In genomic region chr10:75229961-75230360, GRCh38 we compare ENCODE assay signal across 11 cellular contexts. TPM values are rescaled to one million over a fixed set of nuclear protein-coding genes. Genes with fewer than 3 reads are reported as not detected.
DNase-seq lines count a peak whose midpoint lies in the region; ATAC-seq, FAIRE-seq and TF ChIP-seq lines count a peak whose summit lies in the region.
"Had no signal": no experiment of that assay in that cellular context is flagged by ENCODE, and none has a peak within 500 bp of the region (broad histone marks: within the 10 kb centered on the region; RNA-seq: fewer than 3 reads in every experiment).

No MANE protein-coding gene starts in this region.

- peaks cover 9% of the 10 kb centered on the region for H3K36me3 ChIP-seq in Caco-2 (ENCODE audit: control insufficient read depth, insufficient read depth, low read length)
- peaks cover 51% of the 10 kb centered on the region for H3K36me3 ChIP-seq in PC-9 (ENCODE audit: low read depth)
- H3K36me3 ChIP-seq in endothelial cell of umbilical vein (ENCODE audit: control insufficient read depth in 2 of 2, extremely low read depth in 1 of 2, insufficient read depth in 2 of 2, low read length in 2 of 2): peaks cover 10 to 13% of the 10 kb centered on the region in 2 experiments
- peaks cover 56% of the 10 kb centered on the region for H3K36me3 ChIP-seq in osteoblast (ENCODE audit: insufficient read depth, low read length)

- no peak overlapping the region for H3K4me3 ChIP-seq in Caco-2 (ENCODE audit: low read depth, low read length)
- H3K4me3 ChIP-seq in PC-9: no peak overlapping the region
- no peak overlapping the region for H3K4me3 ChIP-seq in endothelial cell of umbilical vein (replicated peaks in 1 of 3; ENCODE audit: insufficient read depth in 1 of 3, low read depth in 1 of 3, low read length in 3 of 3)
- H3K4me3 ChIP-seq in osteoblast (ENCODE audit: insufficient read depth, low read length): no peak overlapping the region
- H3K4me3 ChIP-seq: right lobe of liver had no signal

- H3K9me3 ChIP-seq in Caco-2 (no peaks in the 10 kb centered on the region), PC-9 (ENCODE audit: insufficient read depth, low read depth) (no peaks in the 10 kb centered on the region), endothelial cell of umbilical vein (replicated peaks; ENCODE audit: control insufficient read depth, insufficient read depth, low read length) (no peaks in the 10 kb centered on the region), osteoblast (ENCODE audit: low read depth, low read length) (no peaks in the 10 kb centered on the region)
- H3K9me3 ChIP-seq: right lobe of liver had no signal

- H3K9ac ChIP-seq in endothelial cell of umbilical vein (replicated peaks; ENCODE audit: extremely low read depth, insufficient read depth, low read length): no peak overlapping the region

- H3K9me1 ChIP-seq in endothelial cell of umbilical vein (replicated peaks; ENCODE audit: control insufficient read depth, extremely low read depth, insufficient read depth, low read length): no peaks in the 10 kb centered on the region

- no peak for ATAC-seq in GM18519 (IDR thresholded peaks at IDR 0.05; ENCODE audit: low FRiP score, unreplicated experiment)
- ATAC-seq: left cardiac atrium had no signal

- H2AFZ ChIP-seq in PC-9: no peak overlapping the region
- H2AFZ ChIP-seq in endothelial cell of umbilical vein (ENCODE audit: low read depth, low read length): no peak overlapping the region
- H2AFZ ChIP-seq in osteoblast (ENCODE audit: low read length): no peak overlapping the region

- intact Hi-C loops in Caco-2 (cut with micrococcal nuclease; ENCODE audit: unreplicated experiment) (loop anchor here (1.0 to 10.0 kb wide), 4 partner anchors 19 to 965 kb away; no protein-coding TSS in a partner anchor), PC-9 (cut with micrococcal nuclease; ENCODE audit: unreplicated experiment) (loop anchor here (1.0 to 10.0 kb wide), 5 partner anchors 19 to 1345 kb away; partner anchors contain the start of gene KAT6B), endothelial cell of umbilical vein (cut with micrococcal nuclease) (loop anchor here (1.0 to 5.0 kb wide), 8 partner anchors 20 to 1078 kb away; partner anchors contain the start of genes ADK, AP3M1, KAT6B and VDAC2)

- dilution Hi-C loops in endothelial cell of umbilical vein (cut with MboI; ENCODE audit: extremely low pct_ligation_motif_present, low sequenced_read_pairs): no loop called here

- H3K9me3 Mint-ChIP-seq in Caco-2 (ENCODE audit: unreplicated experiment): no peaks in the 10 kb centered on the region
- H3K9me3 Mint-ChIP-seq: naive B cell; stimulated activated naive CD8-positive, alpha-beta T cell treated with anti-CD3 and anti-CD28 coated beads, Interleukin-15, amount 100 ng/mL, for 72 hours had no signal

- CTCF ChIA-PET in Caco-2 (lab: Charles Lee): interaction anchor here (0.7 to 1.3 kb wide), 3 partner anchors 19 to 43 kb away, joined by 3 to 21 read pairs (median 20); partner anchors contain the start of gene VDAC2
- CTCF ChIA-PET in PC-9 (lab: Charles Lee): interaction anchor here (0.6 to 4.0 kb wide), 6 partner anchors 10 to 166 kb away, joined by 3 to 25 read pairs (median 4); no protein-coding TSS in a partner anchor
- CTCF ChIA-PET in endothelial cell of umbilical vein (lab: Charles Lee): interaction anchor here (0.6 to 4.6 kb wide), 22 partner anchors 8 to 1117 kb away, joined by 3 to 61 read pairs (median 4); partner anchors contain the start of genes SAMD8 and VDAC2

- no peak for TF ChIP-seq CTCF in Caco-2 (IDR thresholded peaks at IDR 0.05; ENCODE audit: insufficient read depth in 1 of 2, low read depth in 1 of 2, low read length in 1 of 2, severe bottlenecking in 1 of 2, unreplicated experiment in 1 of 2)
- no peak for TF ChIP-seq CTCF in PC-9 (conservative IDR thresholded peaks at IDR 0.05)
- no peak for TF ChIP-seq CTCF in endothelial cell of umbilical vein (IDR thresholded peaks at IDR 0.05; ENCODE audit: extremely low read depth in 1 of 2, insufficient read depth in 1 of 2, low read depth in 1 of 2, low read length in 2 of 2)
- TF ChIP-seq CTCF in osteoblast (IDR thresholded peaks at IDR 0.05; ENCODE audit: extremely low read depth, low read depth, low read length): no peak

- peaks cover 63% of the 10 kb centered on the region for H3K4me1 ChIP-seq in Caco-2
- H3K4me1 ChIP-seq in PC-9 (replicated peaks; ENCODE audit: insufficient read depth): peaks cover 47% of the 10 kb centered on the region
- H3K4me1 ChIP-seq in endothelial cell of umbilical vein (ENCODE audit: control insufficient read depth, extremely low read depth, insufficient read depth, low read length): peaks cover 46% of the 10 kb centered on the region
- H3K4me1 ChIP-seq in osteoblast (ENCODE audit: insufficient read depth, low read length): peaks cover 49% of the 10 kb centered on the region
- H3K4me1 ChIP-seq: right lobe of liver had no signal

- no peaks in the 10 kb centered on the region for H3K9me2 ChIP-seq in PC-9 (ENCODE audit: insufficient read depth)

- H3K4me3 Mint-ChIP-seq in Caco-2 (ENCODE audit: unreplicated experiment): no peak overlapping the region
- H3K4me3 Mint-ChIP-seq: stimulated activated naive CD8-positive, alpha-beta T cell treated with anti-CD3 and anti-CD28 coated beads, Interleukin-15, amount 100 ng/mL, for 72 hours had no signal

- DNase-seq in Caco-2: no peak
- DNase-seq in PC-9: no peak
- peak; percentile 50 for DNase-seq in endothelial cell of umbilical vein (ENCODE audit: low read depth, low spot score)
- DNase-seq in osteoblast (ENCODE audit: insufficient read length, low spot score, missing footprints): no peak
- no peak for DNase-seq in activated gamma-delta T cell (lab: John Stamatoyannopoulos, UW)
- DNase-seq in GOT3 (lab: John Stamatoyannopoulos, UW): no peak

- BruUV-seq in Caco-2 (replicated peaks; lab: Mats Ljungman, UMichigan) (no TSS peak), PC-9 (replicated peaks; lab: Mats Ljungman, UMichigan) (no TSS peak), endothelial cell of umbilical vein (replicated peaks; lab: Mats Ljungman, UMichigan) (no TSS peak)

- H3K79me2 ChIP-seq in PC-9 (ENCODE audit: low read depth): peaks cover 80% of the 10 kb centered on the region
- H3K79me2 ChIP-seq in endothelial cell of umbilical vein (ENCODE audit: control insufficient read depth, insufficient read depth, low read length): peaks cover 38% of the 10 kb centered on the region
- H3K79me2 ChIP-seq in osteoblast (ENCODE audit: insufficient read depth, low read length): peaks cover 36% of the 10 kb centered on the region

- no peak overlapping the region for H3K4me2 ChIP-seq in PC-9
- peak overlapping the region; percentile 58 for H3K4me2 ChIP-seq in endothelial cell of umbilical vein (ENCODE audit: insufficient read depth, low read length)
- peak overlapping the region; percentile 28 for H3K4me2 ChIP-seq in osteoblast (ENCODE audit: insufficient read depth, low read length)

- H3F3A ChIP-seq in PC-9 (ENCODE audit: insufficient read depth, low read depth): peaks cover 91% of the 10 kb centered on the region

- peaks cover 54% of the 10 kb centered on the region for H3K4me1 Mint-ChIP-seq in Caco-2 (ENCODE audit: low read depth, unreplicated experiment)

- TF ChIP-seq POLR2A in endothelial cell of umbilical vein (IDR thresholded peaks at IDR 0.05; ENCODE audit: low read depth, low read length): no peak

- POLR2A ChIA-PET in Caco-2 (lab: Charles Lee) (interaction anchor here (1.4 kb wide), 1 partner anchor 19 kb away, joined by 6 read pairs; the partner anchor contains the start of gene VDAC2), PC-9 (lab: Charles Lee; ENCODE audit: unreplicated experiment) (interaction anchor here (0.7 to 1.0 kb wide), 3 partner anchors 18 to 92 kb away, joined by 3 to 5 read pairs (median 5); partner anchors contain the start of gene VDAC2), endothelial cell of umbilical vein (lab: Charles Lee) (interaction anchor here (1.2 kb wide), 1 partner anchor 19 kb away, joined by 4 read pairs; no protein-coding TSS in a partner anchor)

- H3K27me3 Mint-ChIP-seq in Caco-2 (ENCODE audit: insufficient read depth, unreplicated experiment): no peaks in the 10 kb centered on the region
- H3K27me3 Mint-ChIP-seq: naive B cell; stimulated activated naive CD8-positive, alpha-beta T cell treated with anti-CD3 and anti-CD28 coated beads, Interleukin-15, amount 100 ng/mL, for 72 hours had no signal

- H4K20me1 ChIP-seq in PC-9 (ENCODE audit: insufficient read depth) (peaks cover 43% of the 10 kb centered on the region), endothelial cell of umbilical vein (replicated peaks; ENCODE audit: control insufficient read depth, extremely low read depth, insufficient read depth, low read length) (no peaks in the 10 kb centered on the region), osteoblast (ENCODE audit: insufficient read depth, low read length) (peaks cover 27% of the 10 kb centered on the region)

- peak overlapping the region; percentile 49 for H3K27ac ChIP-seq in PC-9
- peak overlapping the region; percentile 38 for H3K27ac ChIP-seq in endothelial cell of umbilical vein (ENCODE audit: insufficient read depth, low read depth, low read length)
- peak overlapping the region; percentile 43 for H3K27ac ChIP-seq in osteoblast (ENCODE audit: low read depth, low read length)
- H3K27ac ChIP-seq: right lobe of liver had no signal

- peak overlapping the region; percentile 62 for H3K27ac Mint-ChIP-seq in Caco-2 (ENCODE audit: unreplicated experiment)

- peaks cover 95% of the 10 kb centered on the region for H3K36me3 Mint-ChIP-seq in Caco-2 (ENCODE audit: insufficient read depth, unreplicated experiment)

- no peak for FAIRE-seq in endothelial cell of umbilical vein (lab: Jason Lieb, UNC)

- H3K27me3 ChIP-seq in Caco-2 (replicated peaks; ENCODE audit: control insufficient read depth, insufficient read depth, low read length) (no peaks in the 10 kb centered on the region), PC-9 (ENCODE audit: insufficient read depth, low read depth) (no peaks in the 10 kb centered on the region), endothelial cell of umbilical vein (ENCODE audit: control insufficient read depth in 2 of 2, insufficient read depth in 2 of 2, low read length in 2 of 2) (no peaks in the 10 kb centered on the region), osteoblast (ENCODE audit: insufficient read depth, low read length) (no peaks in the 10 kb centered on the region)
- H3K27me3 ChIP-seq: right lobe of liver had no signal

RNA-seq across cellular contexts. Expression of gene COMTD1, which starts 5.8 kb away (rescaled TPM):
- total RNA-seq in Caco-2 (2022): 38.7 and 39.0 TPM in 2 replicates
- total RNA-seq in PC-9 (2021): 20.5 and 25.1 TPM in 2 replicates
- 14.0 and 18.6 TPM in 2 replicates for total RNA-seq in endothelial cell of umbilical vein
- polyA plus RNA-seq in endothelial cell of umbilical vein: 18.4 and 26.6 TPM in 2 replicates
- 5.8 and 10.4 TPM in 2 replicates for polyA plus RNA-seq in endothelial cell of umbilical vein (2011; cell fraction: cytosol; rRNA removed)
- polyA plus RNA-seq in endothelial cell of umbilical vein (2011; cell fraction: nucleus; rRNA removed): 15.1 and 16.8 TPM in 2 replicates
- 10.8 and 17.0 TPM in 2 replicates for polyA plus RNA-seq in endothelial cell of umbilical vein (2012)
- polyA minus RNA-seq in endothelial cell of umbilical vein: 1.2 and 1.9 TPM in 2 replicates
- polyA minus RNA-seq in endothelial cell of umbilical vein (2011; cell fraction: cytosol; rRNA and poly(A)+ RNA removed): 24.6 TPM
- polyA minus RNA-seq in endothelial cell of umbilical vein (2011; cell fraction: nucleus; rRNA and poly(A)+ RNA removed): 2.5 and 3.8 TPM in 2 replicates
- total RNA-seq in osteoblast: 8.5 and 13.4 TPM in 2 replicates

RNA-seq across cellular contexts. Expression of gene VDAC2, which starts 19.4 kb away (rescaled TPM):
- 244 and 250 TPM in 2 replicates for total RNA-seq in Caco-2 (2022)
- 241 and 243 TPM in 2 replicates for total RNA-seq in PC-9 (2021)
- total RNA-seq in endothelial cell of umbilical vein: 220 and 222 TPM in 2 replicates
- 65.5 and 89.3 TPM in 2 replicates for polyA plus RNA-seq in endothelial cell of umbilical vein
- 131 and 135 TPM in 2 replicates for polyA plus RNA-seq in endothelial cell of umbilical vein (2011; cell fraction: cytosol; rRNA removed)
- 94.4 and 118 TPM in 2 replicates for polyA plus RNA-seq in endothelial cell of umbilical vein (2011; cell fraction: nucleus; rRNA removed)
- polyA plus RNA-seq in endothelial cell of umbilical vein (2012): 297 and 299 TPM in 2 replicates
- 55.0 and 58.7 TPM in 2 replicates for polyA minus RNA-seq in endothelial cell of umbilical vein
- 132 TPM for polyA minus RNA-seq in endothelial cell of umbilical vein (2011; cell fraction: cytosol; rRNA and poly(A)+ RNA removed)
- polyA minus RNA-seq in endothelial cell of umbilical vein (2011; cell fraction: nucleus; rRNA and poly(A)+ RNA removed): 31.6 and 39.6 TPM in 2 replicates
- total RNA-seq in osteoblast: 141 and 145 TPM in 2 replicates
